Comparison of ENCODE assay signal across 24 cellular contexts in the genomic region with DNA sequence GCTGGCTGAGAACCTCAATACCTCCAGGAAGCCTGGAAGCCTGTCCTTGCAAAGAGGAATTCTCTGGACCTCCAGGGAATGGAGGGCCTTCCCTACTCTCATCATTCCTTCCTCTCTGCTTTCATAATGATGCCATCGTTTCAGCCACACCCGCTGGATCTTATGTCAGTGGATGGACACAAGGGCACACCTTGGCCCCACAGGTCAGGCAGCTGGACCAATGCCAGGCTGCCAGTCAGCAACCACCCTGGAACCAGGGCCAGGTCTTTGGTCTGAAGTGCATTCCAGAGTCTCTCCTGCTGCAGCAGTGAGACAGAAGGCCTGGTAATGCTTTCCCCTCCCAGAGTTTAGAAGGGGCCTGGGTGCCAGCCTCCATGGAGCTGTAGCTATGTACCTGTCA. TPM values are rescaled to one million over a fixed set of nuclear protein-coding genes. Genes with fewer than 3 reads are reported as not detected.
DNase-seq lines count a peak whose midpoint lies in the region; ATAC-seq, FAIRE-seq and TF ChIP-seq lines count a peak whose summit lies in the region.
"Had no signal": no experiment of that assay in that cellular context is flagged by ENCODE, and none has a peak within 500 bp of the region (broad histone marks: within the 10 kb centered on the region; RNA-seq: fewer than 3 reads in every experiment).

No MANE protein-coding gene starts in this region.

- H4K5ac ChIP-seq in IMR-90 (ENCODE audit: low read depth, low read length) (no peak overlapping the region), mesendoderm (ENCODE audit: low read length) (no peak overlapping the region)

- H2AFZ ChIP-seq in IMR-90 (replicated peaks; ENCODE audit: low read length, poor library complexity) (peak overlapping the region; percentile 58), K562 (ENCODE audit: low read depth, low read length) (no peak overlapping the region)
- H2AFZ ChIP-seq: neural progenitor cell had no signal

- H3K23ac ChIP-seq in IMR-90 (ENCODE audit: low read depth, low read length) (peak overlapping the region; percentile 73; the same call in 1 of the 2 replicates), mesendoderm (ENCODE audit: low read length) (no peak overlapping the region)

- H3K4me1 ChIP-seq in BE2C (peaks cover 38% of the 10 kb centered on the region), IMR-90 (ENCODE audit: control insufficient read depth, insufficient read depth, low read length) (no peaks in the 10 kb centered on the region; the same call in 1 of the 2 replicates), K562 (replicated peaks in 1 of 2; ENCODE audit: control insufficient read depth in 2 of 2, insufficient read depth in 2 of 2, low read length in 2 of 2) (peaks cover 0 to 10% of the 10 kb centered on the region in 2 experiments; a peak in 2 of 5 replicates), mesendoderm (ENCODE audit: control insufficient read depth, low read depth, low read length) (no peaks in the 10 kb centered on the region)
- H3K4me1 ChIP-seq: SJCRH30 had no signal

- H3K4me2 ChIP-seq in IMR-90 (ENCODE audit: low read depth, low read length) (no peak overlapping the region), K562 (ENCODE audit: insufficient read depth, low read length) (no peak overlapping the region), mesendoderm (ENCODE audit: low read length) (no peak overlapping the region)
- H3K4me2 ChIP-seq: neural progenitor cell had no signal

- no peak overlapping the region for H3K9ac ChIP-seq in IMR-90 (ENCODE audit: low read depth, low read length)
- H3K9ac ChIP-seq in K562 (ENCODE audit: insufficient read depth in 1 of 2, low read depth in 2 of 2, low read length in 2 of 2) = no peak overlapping the region
- no peak overlapping the region for H3K9ac ChIP-seq in mesendoderm (ENCODE audit: low read length)
- H3K9ac ChIP-seq: neural progenitor cell had no signal

- no peak overlapping the region for H2BK15ac ChIP-seq in IMR-90 (ENCODE audit: low read depth, low read length)
- H2BK15ac ChIP-seq in mesendoderm (replicated peaks; ENCODE audit: low read depth) = no peak overlapping the region

- no peak for FAIRE-seq in K562 (lab: Jason Lieb, UNC)
- FAIRE-seq: GM18507, islet of Langerhans had no signal

- H2BK5ac ChIP-seq in IMR-90 (ENCODE audit: low read depth, low read length, poor library complexity, severe bottlenecking) (no peak overlapping the region), mesendoderm (ENCODE audit: low read length) (no peak overlapping the region)

- TF ChIP-seq EP300 in K562 (IDR thresholded peaks at IDR 0.05; ENCODE audit: low read length) = no peak

- H3K36me3 Mint-ChIP-seq in naive thymus-derived CD8-positive, alpha-beta T cell = peaks cover 0 to 2% (median 0%) of the 10 kb centered on the region in 3 donors
- H3K36me3 Mint-ChIP-seq in mesothelial cell of epicardium = no peaks in the 10 kb centered on the region
- H3K36me3 Mint-ChIP-seq: neural progenitor cell; stimulated activated naive B cell treated with anti-CD40 and anti-IgM and Interleukin-4, amounts not matched to agents 10 μg/mL and 1 μg/mL and 100 μg/mL, for 72 hours had no signal

- peaks cover 19 to 74% (median 53%) of the 10 kb centered on the region in 5 donors for H3K27me3 Mint-ChIP-seq in naive thymus-derived CD8-positive, alpha-beta T cell
- peaks cover 32% of the 10 kb centered on the region for H3K27me3 Mint-ChIP-seq in mesothelial cell of epicardium (ENCODE audit: low read depth)

- peaks cover under 1 to 8% (median 5%) of the 10 kb centered on the region in 4 donors for H3K4me1 Mint-ChIP-seq in naive thymus-derived CD8-positive, alpha-beta T cell
- H3K4me1 Mint-ChIP-seq in mesothelial cell of epicardium = peaks cover 6% of the 10 kb centered on the region

- H3K9me1 ChIP-seq in IMR-90 (ENCODE audit: insufficient read depth, low read length) = no peaks in the 10 kb centered on the region
- H3K9me1 ChIP-seq in K562 (ENCODE audit: control insufficient read depth, insufficient read depth, low read length) = no peaks in the 10 kb centered on the region

- BruUV-seq in IMR-90 (replicated peaks; lab: Mats Ljungman, UMichigan) = no TSS peak
- no TSS peak for BruUV-seq in K562 (replicated peaks; lab: Mats Ljungman, UMichigan)

- H3K27ac Mint-ChIP-seq in naive thymus-derived CD8-positive, alpha-beta T cell = peak overlapping the region in 1 of 10 donors; percentile 29
- no peak overlapping the region for H3K27ac Mint-ChIP-seq in mesothelial cell of epicardium
- H3K27ac Mint-ChIP-seq: CD4-positive, alpha-beta memory T cell; neural progenitor cell; stimulated activated naive B cell treated with anti-CD40 and anti-IgM and Interleukin-4, amounts not matched to agents 10 μg/mL and 1 μg/mL and 100 μg/mL, for 72 hours had no signal

- intact Hi-C loops in IMR-90 (cut with micrococcal nuclease) = no loop called here
- intact Hi-C loops in K562 (cut with micrococcal nuclease) = no loop called here

- TF ChIP-seq CTCF in BE2C (IDR thresholded peaks at IDR 0.05; ENCODE audit: low read depth, low read length) (no peak), IMR-90 (conservative IDR thresholded peaks at IDR 0.05; ENCODE audit: low read depth, low read length) (no peak), K562 (IDR thresholded peaks at IDR 0.05 in 2 of 3, conservative IDR thresholded peaks at IDR 0.05 in 1 of 3; ENCODE audit: insufficient read depth in 2 of 3, low read depth in 1 of 3, low read length in 3 of 3) (no peak), mesothelial cell of epicardium (IDR thresholded peaks at IDR 0.05; ENCODE audit: unreplicated experiment) (no peak)

- H2AK9ac ChIP-seq in IMR-90 (replicated peaks; ENCODE audit: low read depth, low read length, poor library complexity) = peak overlapping the region; percentile 61

- H2BK120ac ChIP-seq in IMR-90 (ENCODE audit: low read depth, low read length) (no peak overlapping the region), mesendoderm (ENCODE audit: low read depth, low read length) (no peak overlapping the region)

- H3K9me3 ChIP-seq in BE2C = no peaks in the 10 kb centered on the region
- H3K9me3 ChIP-seq in IMR-90 (ENCODE audit: control insufficient read depth, insufficient read depth, low read length) = no peaks in the 10 kb centered on the region
- no peaks in the 10 kb centered on the region for H3K9me3 ChIP-seq in K562 (replicated peaks; ENCODE audit: control insufficient read depth, insufficient read depth, low read depth, low read length)
- H3K9me3 ChIP-seq: heart right ventricle, SJCRH30, transverse colon had no signal

- POLR2A ChIA-PET in IMR-90 (lab: Charles Lee; ENCODE audit: unreplicated experiment) = no interaction called here
- POLR2A ChIA-PET in K562 (lab: Yijun Ruan, JAX) = interaction anchor here (0.6 kb wide), 1 partner anchor 18 kb away, joined by 3 read pairs; no protein-coding TSS in a partner anchor
- POLR2A ChIA-PET in naive thymus-derived CD8-positive, alpha-beta T cell (lab: Charles Lee) = no interaction called here

- 0 out of 2 replicates have a peak, but pooled peaks have one; percentile 42 for ATAC-seq in IMR-90 (ENCODE audit: low read depth)
- ATAC-seq in K562 = no peak
- ATAC-seq in naive thymus-derived CD8-positive, alpha-beta T cell = no peak
- ATAC-seq: heart right ventricle had no signal

- H3K36me3 ChIP-seq in BE2C (no peaks in the 10 kb centered on the region), IMR-90 (ENCODE audit: control insufficient read depth, insufficient read depth, low read length) (no peaks in the 10 kb centered on the region), K562 (ENCODE audit: control insufficient read depth, insufficient read depth, low read length) (no peaks in the 10 kb centered on the region), mesendoderm (ENCODE audit: control insufficient read depth, insufficient read depth, low read length) (no peaks in the 10 kb centered on the region)
- H3K36me3 ChIP-seq: heart right ventricle, neural progenitor cell, SJCRH30, transverse colon had no signal

- TF ChIP-seq POLR2A in IMR-90 (IDR thresholded peaks at IDR 0.05; ENCODE audit: low read depth, low read length) (no peak), K562 (conservative IDR thresholded peaks at IDR 0.05) (no peak)

- dilution Hi-C loops in IMR-90 (cut with HindIII; ENCODE audit: low sequenced_read_pairs, unreplicated experiment) = no loop called here

- no peak overlapping the region for H3K14ac ChIP-seq in IMR-90 (replicated peaks; ENCODE audit: low read depth, low read length)

- peaks cover 0 to 3% (median 0%) of the 10 kb centered on the region in 9 donors for H3K9me3 Mint-ChIP-seq in naive thymus-derived CD8-positive, alpha-beta T cell
- H3K9me3 Mint-ChIP-seq in mesothelial cell of epicardium = no peaks in the 10 kb centered on the region
- H3K9me3 Mint-ChIP-seq: CD4-positive, alpha-beta memory T cell; neural progenitor cell; stimulated activated naive B cell treated with anti-CD40 and anti-IgM and Interleukin-4, amounts not matched to agents 10 μg/mL and 1 μg/mL and 100 μg/mL, for 72 hours had no signal

- H3K79me2 ChIP-seq in K562 (ENCODE audit: control insufficient read depth, insufficient read depth, low read length) = no peaks in the 10 kb centered on the region
- no peaks in the 10 kb centered on the region for H3K79me2 ChIP-seq in mesendoderm (ENCODE audit: control insufficient read depth, insufficient read depth, low read length)

- H3K4me3 ChIP-seq in BE2C (ENCODE audit: low read depth, low read length) = peak overlapping the region; percentile 45; the same call in 1 of the 2 replicates
- no peak overlapping the region for H3K4me3 ChIP-seq in IMR-90 (ENCODE audit: insufficient read depth, low read depth, low read length)
- H3K4me3 ChIP-seq in K562 = no peak overlapping the region
- no peak overlapping the region for H3K4me3 ChIP-seq in mesendoderm (ENCODE audit: low read length)
- H3K4me3 ChIP-seq: heart right ventricle, neural progenitor cell, transverse colon had no signal

- H3K4me3 Mint-ChIP-seq in naive thymus-derived CD8-positive, alpha-beta T cell = peak overlapping the region in 6 of 10 donors; percentile 13 to 50 (median 28)
- H3K4me3 Mint-ChIP-seq in mesothelial cell of epicardium = no peak overlapping the region
- H3K4me3 Mint-ChIP-seq: neural progenitor cell; stimulated activated naive B cell treated with anti-CD40 and anti-IgM and Interleukin-4, amounts not matched to agents 10 μg/mL and 1 μg/mL and 100 μg/mL, for 72 hours had no signal

- in situ Hi-C loops in IMR-90 (cut with MboI; ENCODE audit: low sequenced_read_pairs) = no loop called here
- in situ Hi-C loops in K562 (cut with MboI) = no loop called here

- H3K79me1 ChIP-seq in IMR-90 (ENCODE audit: low read depth in 1 of 2, low read length in 2 of 2) (no peaks in the 10 kb centered on the region), mesendoderm (ENCODE audit: low read length) (no peaks in the 10 kb centered on the region)

- H3K56ac ChIP-seq in IMR-90 (ENCODE audit: extremely low read depth, insufficient read depth, low read length) (no peak overlapping the region), mesendoderm (ENCODE audit: low read length) (no peak overlapping the region)

- H3K27ac ChIP-seq in IMR-90 (ENCODE audit: insufficient read depth, low read length) (no peak overlapping the region), K562 (ENCODE audit: extremely low read depth, low read depth, low read length) (no peak overlapping the region), mesendoderm (ENCODE audit: low read depth, low read length) (no peak overlapping the region)
- H3K27ac ChIP-seq: heart right ventricle, neural progenitor cell, SJCRH30, transverse colon had no signal

- H2BK20ac ChIP-seq in IMR-90 (ENCODE audit: low read depth, low read length) = no peak overlapping the region

- CTCF ChIA-PET in IMR-90 (lab: Yijun Ruan, JAX) = no interaction called here
- CTCF ChIA-PET in K562 (lab: Yijun Ruan, JAX; ENCODE audit: low intra/inter-chr PET ratio) = no interaction called here

- H4K8ac ChIP-seq in IMR-90 (ENCODE audit: low read depth in 2 of 2, low read length in 2 of 2) = no peak overlapping the region
- no peak overlapping the region for H4K8ac ChIP-seq in mesendoderm (ENCODE audit: low read depth, low read length)

- no peak for TF ChIP-seq RAD21 in IMR-90 (IDR thresholded peaks at IDR 0.05; ENCODE audit: low read length)
- TF ChIP-seq RAD21 in K562 (CRISPR knock-in tag; conservative IDR thresholded peaks at IDR 0.05 in 1 of 2, IDR thresholded peaks at IDR 0.05 in 1 of 2) = no peak

- peaks cover under 1% of the 10 kb centered on the region; the same call in 1 of the 2 replicates for H3K27me3 ChIP-seq in BE2C
- peaks cover 22% of the 10 kb centered on the region for H3K27me3 ChIP-seq in IMR-90 (ENCODE audit: control insufficient read depth, insufficient read depth, low read length)
- peaks cover 18 to 42% of the 10 kb centered on the region in 2 experiments for H3K27me3 ChIP-seq in K562 (ENCODE audit: control insufficient read depth in 2 of 2, insufficient read depth in 2 of 2, low read length in 2 of 2)
- H3K27me3 ChIP-seq in mesendoderm (ENCODE audit: insufficient read depth, low read length, poor library complexity) = peaks cover 4% of the 10 kb centered on the region

- DNase-seq in BE2C (no peak), IMR-90 (no peak), K562 (ENCODE audit: extremely low read depth in 1 of 4, low spot score in 3 of 4) (no peak), NCI-H2227 treated with DMSO at 0.1 percent for 48 hours (lab: John Stamatoyannopoulos, UW) (no peak), mesothelial cell of epicardium (ENCODE audit: low spot score in 2 of 2, unreplicated experiment in 2 of 2) (no peak), NCI-H82 (lab: John Stamatoyannopoulos, UW) (no peak), mesendoderm (no peak)
- DNase-seq in naive thymus-derived CD8-positive, alpha-beta T cell = no peak
- DNase-seq: activated CD4-positive, alpha-beta T cell treated with anti-CD3 and anti-CD28 coated beads for 1 hour; amniotic stem cell; CD4-positive, alpha-beta memory T cell; heart right ventricle; MM.1S; NCI-H187; NCI-H524; SJCRH30; stimulated activated naive B cell treated with anti-CD40 and anti-IgM and Interleukin-4, amounts not matched to agents 10 μg/mL and 1 μg/mL and 100 μg/mL, for 72 hours; T1000; transverse colon had no signal

- no peak overlapping the region for H4K91ac ChIP-seq in IMR-90 (ENCODE audit: insufficient read depth, low read depth, low read length)

- H3K4ac ChIP-seq in IMR-90 (ENCODE audit: low read depth, low read length) = no peak overlapping the region
- H3K4ac ChIP-seq in mesendoderm (ENCODE audit: low read depth, low read length) = no peak overlapping the region

- H4K20me1 ChIP-seq in IMR-90 (ENCODE audit: insufficient read depth, low read length) (no peaks in the 10 kb centered on the region), K562 (replicated peaks; ENCODE audit: control insufficient read depth, insufficient read depth, low read length) (no peaks in the 10 kb centered on the region)

- no peak overlapping the region for H2AK5ac ChIP-seq in IMR-90 (ENCODE audit: low read depth, low read length)
- H2AK5ac ChIP-seq in mesendoderm (ENCODE audit: low read length) = no peak overlapping the region

- WGBS in IMR-90 (ENCODE audit: extremely low coverage in 2 of 2, insufficient read length in 1 of 2), 2 experiments = no CpG with 5 or more reads among the region's 2 CpGs
- 0% methylated on average over 2 of the region's 2 CpGs for WGBS in K562 (ENCODE audit: insufficient coverage, low coverage, missing lambda C conversion rate)
- WGBS in mesendoderm (ENCODE audit: extremely low coverage, insufficient coverage, low lambda C conversion rate) = no CpG with 5 or more reads among the region's 2 CpGs

- H3K18ac ChIP-seq in IMR-90 (ENCODE audit: low read depth, low read length) (no peak overlapping the region), mesendoderm (ENCODE audit: low read length) (no peak overlapping the region)

RNA-seq across cellular contexts. Expression of gene C1QL1, which starts 7.4 kb away (rescaled TPM):
- polyA plus RNA-seq in BE2C (2012; ENCODE audit: insufficient read depth, insufficient read length, low read depth) = 72.9 TPM
- total RNA-seq in IMR-90 (2012; rRNA removed) = 0.18 and 0.28 TPM in 2 replicates
- polyA plus RNA-seq in IMR-90 (2012; rRNA removed) = 0.84 and 1.5 TPM in 2 replicates
- polyA plus RNA-seq in IMR-90 (2012; cell fraction: cytosol; rRNA removed) = 1.6 and 4.1 TPM in 2 replicates
- polyA plus RNA-seq in IMR-90 (2012; cell fraction: nucleus; rRNA removed; ENCODE audit: low replicate concordance) = 0.71 and 1.2 TPM in 2 replicates
- total RNA-seq in K562 (2011; cell fraction: chromatin; rRNA removed; ENCODE audit: low replicate concordance) = not detected in 2 replicates
- 0.26 and 0.33 TPM in 2 replicates for total RNA-seq in K562 (2011; cell fraction: nucleolus; rRNA removed)
- total RNA-seq in K562 (2011; cell fraction: nucleoplasm; rRNA removed) = not detected in 2 replicates
- 0.09 TPM in 1 of 2 replicates, not detected in the other for total RNA-seq in K562 (2014; rRNA removed)
- total RNA-seq in K562 (2014; rRNA removed; fragmentation: Illumina TruSeq; extraction: Trizol) = not detected in 2 replicates
- total RNA-seq in K562 (2015; rRNA removed; fragmentation: Illumina TruSeq; extraction: Trizol) = not detected in 2 replicates
- not detected in 2 replicates for total RNA-seq in K562 (2021)
- 0.05 and 0.07 TPM in 2 replicates for polyA plus RNA-seq in K562 (2011; rRNA removed)
- 0.04 and 0.39 TPM in 2 replicates for polyA plus RNA-seq in K562 (2011; cell fraction: cytosol; rRNA removed)
- not detected in 2 replicates for polyA plus RNA-seq in K562 (2011; cell fraction: nucleus; rRNA removed)
- polyA plus RNA-seq in K562 (2012) = 0.13 and 0.29 TPM in 2 replicates
- polyA plus RNA-seq in K562 (2014; fragmentation: Illumina TruSeq; extraction: Trizol) = not detected in 2 replicates
- not detected for polyA plus RNA-seq in K562 (2014; fragmentation: Nextera tagmentation; extraction: Ambion mirVana)
- 0.12 and 0.27 TPM in 2 replicates for polyA plus RNA-seq in K562 (2014; rRNA removed)
- polyA minus RNA-seq in K562 (2011; rRNA and poly(A)+ RNA removed) = not detected in 2 replicates
- not detected in 2 replicates for polyA minus RNA-seq in K562 (2011; cell fraction: cytosol; rRNA and poly(A)+ RNA removed)
- not detected in 2 replicates for polyA minus RNA-seq in K562 (2011; cell fraction: nucleus; rRNA and poly(A)+ RNA removed)
- not detected for total RNA-seq in naive thymus-derived CD8-positive, alpha-beta T cell
- polyA plus RNA-seq in naive thymus-derived CD8-positive, alpha-beta T cell = not detected
- total RNA-seq in mesothelial cell of epicardium = 2.2 to 3.1 TPM (median 3.0 TPM) in 3 replicates
- polyA plus RNA-seq in mesendoderm (2013, experiment 1 of 2) = 3.5 TPM
- polyA plus RNA-seq in mesendoderm (2013, experiment 2 of 2) = 3.5 TPM
- total RNA-seq: CD4-positive, alpha-beta memory T cell; mesenteric fat pad had no signal
- polyA plus RNA-seq: CD4-positive, alpha-beta memory T cell had no signal

RNA-seq across cellular contexts. Expression of gene KIF18B, which starts 13.1 kb away (rescaled TPM):
- polyA plus RNA-seq in BE2C (2012; ENCODE audit: insufficient read depth, insufficient read length, low read depth) = 13.3 TPM
- total RNA-seq in IMR-90 (2012; rRNA removed) (1.3 and 2.5 TPM in 2 replicates), K562 (2014; rRNA removed) (12.2 and 13.5 TPM in 2 replicates), K562 (2014; rRNA removed; fragmentation: Illumina TruSeq; extraction: Trizol) (5.6 and 8.4 TPM in 2 replicates), K562 (2015; rRNA removed; fragmentation: Illumina TruSeq; extraction: Trizol) (13.2 and 13.7 TPM in 2 replicates), K562 (2021) (39.5 and 42.8 TPM in 2 replicates), mesothelial cell of epicardium (19.0 to 20.2 TPM (median 19.2 TPM) in 3 replicates)
- polyA plus RNA-seq in IMR-90 (2012; rRNA removed) (16.0 and 17.4 TPM in 2 replicates), K562 (2011; rRNA removed) (19.6 and 45.5 TPM in 2 replicates), K562 (2014; fragmentation: Illumina TruSeq; extraction: Trizol) (23.2 and 28.8 TPM in 2 replicates), K562 (2014; fragmentation: Nextera tagmentation; extraction: Ambion mirVana) (1 to 10 TPM; 2.0 to 3.0 TPM), K562 (2014; rRNA removed) (32.2 and 42.7 TPM in 2 replicates)
- polyA plus RNA-seq in IMR-90 (2012; cell fraction: cytosol; rRNA removed) = 7.6 and 7.8 TPM in 2 replicates
- 23.3 and 68.0 TPM in 2 replicates for polyA plus RNA-seq in IMR-90 (2012; cell fraction: nucleus; rRNA removed; ENCODE audit: low replicate concordance)
- total RNA-seq in K562 (2011; cell fraction: chromatin; rRNA removed; ENCODE audit: low replicate concordance) = 142 and 262 TPM in 2 replicates
- total RNA-seq in K562 (2011; cell fraction: nucleolus; rRNA removed) = 144 and 163 TPM in 2 replicates
- total RNA-seq in K562 (2011; cell fraction: nucleoplasm; rRNA removed) = 146 and 190 TPM in 2 replicates
- 23.9 TPM in 2 replicates for polyA plus RNA-seq in K562 (2011; cell fraction: cytosol; rRNA removed)
- polyA plus RNA-seq in K562 (2011; cell fraction: nucleus; rRNA removed) = 91.3 and 126 TPM in 2 replicates
- polyA plus RNA-seq in K562 (2012) = 15.1 and 19.2 TPM in 2 replicates
- polyA minus RNA-seq in K562 (2011; rRNA and poly(A)+ RNA removed) = 16.5 and 16.9 TPM in 2 replicates
- polyA minus RNA-seq in K562 (2011; cell fraction: cytosol; rRNA and poly(A)+ RNA removed) = 15.9 and 24.5 TPM in 2 replicates
- 31.2 and 36.0 TPM in 2 replicates for polyA minus RNA-seq in K562 (2011; cell fraction: nucleus; rRNA and poly(A)+ RNA removed)
- total RNA-seq in naive thymus-derived CD8-positive, alpha-beta T cell = not detected
- polyA plus RNA-seq in naive thymus-derived CD8-positive, alpha-beta T cell = not detected
- polyA plus RNA-seq in mesendoderm (2013, experiment 1 of 2) = 23.3 TPM
- 23.0 TPM for polyA plus RNA-seq in mesendoderm (2013, experiment 2 of 2)
- total RNA-seq: CD4-positive, alpha-beta memory T cell; mesenteric fat pad had no signal
- polyA plus RNA-seq: CD4-positive, alpha-beta memory T cell had no signal

RNA-seq across cellular contexts. Expression of gene GFAP, which starts 45.4 kb away (rescaled TPM):
- polyA plus RNA-seq in BE2C (2012; ENCODE audit: insufficient read depth, insufficient read length, low read depth) = 17.7 TPM
- 0.18 TPM in 1 of 2 replicates, not detected in the other for total RNA-seq in IMR-90 (2012; rRNA removed)
- polyA plus RNA-seq in IMR-90 (2012; rRNA removed) = 0.19 and 0.40 TPM in 2 replicates
- polyA plus RNA-seq in IMR-90 (2012; cell fraction: cytosol; rRNA removed) = 0.02 and 0.13 TPM in 2 replicates
- polyA plus RNA-seq in IMR-90 (2012; cell fraction: nucleus; rRNA removed; ENCODE audit: low replicate concordance) = 0.05 and 0.18 TPM in 2 replicates
- total RNA-seq in K562 (2011; cell fraction: chromatin; rRNA removed; ENCODE audit: low replicate concordance) = 1.1 and 2.2 TPM in 2 replicates
- 0.53 and 1.0 TPM in 2 replicates for total RNA-seq in K562 (2011; cell fraction: nucleolus; rRNA removed)
- 0.95 and 1.5 TPM in 2 replicates for total RNA-seq in K562 (2011; cell fraction: nucleoplasm; rRNA removed)
- total RNA-seq in K562 (2014; rRNA removed) = 0.36 and 2.1 TPM in 2 replicates
- total RNA-seq in K562 (2014; rRNA removed; fragmentation: Illumina TruSeq; extraction: Trizol) = 0.26 and 0.65 TPM in 2 replicates
- 0.07 and 0.45 TPM in 2 replicates for total RNA-seq in K562 (2015; rRNA removed; fragmentation: Illumina TruSeq; extraction: Trizol)
- total RNA-seq in K562 (2021) = 0.25 and 1.4 TPM in 2 replicates
- polyA plus RNA-seq in K562 (2011; rRNA removed) = 0.54 and 0.61 TPM in 2 replicates
- 0.55 and 0.64 TPM in 2 replicates for polyA plus RNA-seq in K562 (2011; cell fraction: cytosol; rRNA removed)
- polyA plus RNA-seq in K562 (2011; cell fraction: nucleus; rRNA removed) = 0.91 and 1.0 TPM in 2 replicates
- 0.85 and 3.1 TPM in 2 replicates for polyA plus RNA-seq in K562 (2012)
- polyA plus RNA-seq in K562 (2014; fragmentation: Illumina TruSeq; extraction: Trizol) = 0.58 and 0.96 TPM in 2 replicates
- polyA plus RNA-seq in K562 (2014; fragmentation: Nextera tagmentation; extraction: Ambion mirVana) = under 1 TPM in 1 of 2 experiments, not detected in 1; 0.11 TPM
- 0.35 and 0.90 TPM in 2 replicates for polyA plus RNA-seq in K562 (2014; rRNA removed)
- 0.03 and 0.56 TPM in 2 replicates for polyA minus RNA-seq in K562 (2011; rRNA and poly(A)+ RNA removed)
- polyA minus RNA-seq in K562 (2011; cell fraction: cytosol; rRNA and poly(A)+ RNA removed) = not detected in 2 replicates
- polyA minus RNA-seq in K562 (2011; cell fraction: nucleus; rRNA and poly(A)+ RNA removed) = 0.22 and 0.27 TPM in 2 replicates
- not detected for total RNA-seq in naive thymus-derived CD8-positive, alpha-beta T cell
- under 1 TPM in 2 of 3 donors, not detected in 1; 0.06 to 0.24 TPM for polyA plus RNA-seq in naive thymus-derived CD8-positive, alpha-beta T cell
- not detected in 3 replicates for total RNA-seq in mesothelial cell of epicardium
- 0.22 TPM for polyA plus RNA-seq in mesendoderm (2013, experiment 1 of 2)
- 0.27 TPM for polyA plus RNA-seq in mesendoderm (2013, experiment 2 of 2)
- total RNA-seq: CD4-positive, alpha-beta memory T cell; H4 had no signal
